ENCODE assay signal across 8 cellular contexts in the genomic region with DNA sequence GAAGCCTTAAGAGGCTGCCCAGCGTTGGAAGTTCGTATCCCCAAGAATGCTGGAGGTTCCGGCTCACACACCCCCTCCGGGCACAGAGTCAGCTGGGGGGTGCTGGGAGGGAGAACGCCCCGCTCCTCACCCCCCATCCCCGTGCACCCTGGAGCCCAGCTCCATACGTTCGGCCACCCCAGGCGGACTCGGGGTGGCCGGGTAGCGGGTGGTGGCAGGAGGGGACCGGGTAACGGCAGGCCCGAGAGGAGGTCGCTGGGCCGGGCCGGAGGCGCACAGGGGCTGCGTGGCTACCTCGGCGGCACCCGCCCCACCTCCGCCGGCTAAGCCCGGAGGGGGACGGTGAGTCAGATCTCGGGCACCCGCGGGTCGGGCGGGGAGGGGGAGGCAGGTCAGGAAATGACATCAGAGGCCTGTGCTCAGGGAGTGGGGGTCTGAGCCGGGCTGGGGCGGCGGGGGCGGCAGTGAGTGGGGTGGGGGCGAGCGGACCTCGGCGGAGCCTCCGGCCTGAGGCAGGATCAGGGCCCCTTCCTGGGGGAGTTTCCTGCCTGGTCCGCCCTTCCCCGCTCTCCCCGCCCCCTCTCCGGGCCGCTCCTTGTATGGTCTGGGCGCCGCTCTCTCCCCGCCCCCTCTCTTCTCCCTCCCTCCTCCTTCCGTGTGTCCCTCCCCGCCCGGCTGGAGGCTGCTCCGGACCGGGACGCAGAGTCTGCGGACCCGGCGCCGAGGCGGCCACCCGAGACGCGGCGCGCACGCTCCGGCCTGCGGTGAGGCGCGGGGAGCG. TPM values are rescaled to one million over a fixed set of nuclear protein-coding genes. Genes with fewer than 3 reads are reported as not detected.
DNase-seq lines count a peak whose midpoint lies in the region; ATAC-seq and TF ChIP-seq lines count a peak whose summit lies in the region.

A gene with protein sequence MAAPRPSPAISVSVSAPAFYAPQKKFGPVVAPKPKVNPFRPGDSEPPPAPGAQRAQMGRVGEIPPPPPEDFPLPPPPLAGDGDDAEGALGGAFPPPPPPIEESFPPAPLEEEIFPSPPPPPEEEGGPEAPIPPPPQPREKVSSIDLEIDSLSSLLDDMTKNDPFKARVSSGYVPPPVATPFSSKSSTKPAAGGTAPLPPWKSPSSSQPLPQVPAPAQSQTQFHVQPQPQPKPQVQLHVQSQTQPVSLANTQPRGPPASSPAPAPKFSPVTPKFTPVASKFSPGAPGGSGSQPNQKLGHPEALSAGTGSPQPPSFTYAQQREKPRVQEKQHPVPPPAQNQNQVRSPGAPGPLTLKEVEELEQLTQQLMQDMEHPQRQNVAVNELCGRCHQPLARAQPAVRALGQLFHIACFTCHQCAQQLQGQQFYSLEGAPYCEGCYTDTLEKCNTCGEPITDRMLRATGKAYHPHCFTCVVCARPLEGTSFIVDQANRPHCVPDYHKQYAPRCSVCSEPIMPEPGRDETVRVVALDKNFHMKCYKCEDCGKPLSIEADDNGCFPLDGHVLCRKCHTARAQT (plus strand): TSS at position 700 of the 781 bp plus-strand sequence. CDS start 227 bp downstream, outside the sequence.

- peak within 1 kb of the TSS; percentile 86 to 90 (median 89) for H3K4me3 ChIP-seq in fibroblast of lung (replicated peaks in 1 of 4; ENCODE audit: control extremely low read depth in 1 of 4, insufficient read depth in 1 of 4, low read depth in 3 of 4, low read length in 4 of 4)

- H3K79me2 ChIP-seq in fibroblast of lung (ENCODE audit: control insufficient read depth, insufficient read depth, low read length): peaks cover 56% of the 10 kb centered on the region

- H3K4me3 Mint-ChIP-seq in IgD-negative memory B cell (peak within 1 kb of the TSS; percentile 88 to 97 (median 96)), natural killer cell (peak within 1 kb of the TSS; percentile 92)
- H3K4me3 Mint-ChIP-seq in activated T-helper 17 cell treated with anti-CD3 and anti-CD28 coated beads, Interleukin-2, amount 50 U/mL, for 72 hours: peak within 1 kb of the TSS; percentile 98

- H3K9ac ChIP-seq in fibroblast of lung (ENCODE audit: insufficient read depth, low read length): peak within 1 kb of the TSS; percentile 96

- H2AFZ ChIP-seq in fibroblast of lung (ENCODE audit: low read length): no peak within 1 kb of the TSS

- H3K9me3 ChIP-seq in fibroblast of lung (ENCODE audit: control insufficient read depth, insufficient read depth, low read depth, low read length): no peaks in the 10 kb centered on the region

- peaks cover 18% of the 10 kb centered on the region for H3K36me3 ChIP-seq in fibroblast of lung (ENCODE audit: control insufficient read depth, insufficient read depth, low read length)

- H3K27ac Mint-ChIP-seq in IgD-negative memory B cell (peak within 1 kb of the TSS; percentile 92 to 96 (median 96)), natural killer cell (peak within 1 kb of the TSS; percentile 94 to 98)
- H3K27ac Mint-ChIP-seq in activated T-helper 17 cell treated with anti-CD3 and anti-CD28 coated beads, Interleukin-2, amount 50 U/mL, for 72 hours: peak within 1 kb of the TSS; percentile 97

- peak; percentile 97 for DNase-seq in DMS53 (lab: John Stamatoyannopoulos, UW)
- DNase-seq in RPMI8226: peak; percentile 84
- DNase-seq in fibroblast of lung (ENCODE audit: low read depth in 2 of 2): peak; percentile 96
- peak; percentile 85 for DNase-seq in natural killer cell
- DNase-seq in stimulated activated naive CD4-positive, alpha-beta T cell treated with Interleukin-2 at 50 U/mL for 16 hours (lab: John Stamatoyannopoulos, UW): peak; percentile 89

- intact Hi-C loops in natural killer cell (cut with micrococcal nuclease): loop anchor here (5.0 kb wide), 1 partner anchor 669 kb away; no protein-coding TSS in a partner anchor

- peaks cover 11 to 35% (median 16%) of the 10 kb centered on the region in 3 donors for H3K4me1 Mint-ChIP-seq in IgD-negative memory B cell
- peaks cover 22% of the 10 kb centered on the region for H3K4me1 Mint-ChIP-seq in activated T-helper 17 cell treated with anti-CD3 and anti-CD28 coated beads, Interleukin-2, amount 50 U/mL, for 72 hours
- peaks cover 39 to 51% of the 10 kb centered on the region in 2 donors for H3K4me1 Mint-ChIP-seq in natural killer cell

- H3K9me3 Mint-ChIP-seq in IgD-negative memory B cell (no peaks in the 10 kb centered on the region), natural killer cell (no peaks in the 10 kb centered on the region)
- no peaks in the 10 kb centered on the region for H3K9me3 Mint-ChIP-seq in activated T-helper 17 cell treated with anti-CD3 and anti-CD28 coated beads, Interleukin-2, amount 50 U/mL, for 72 hours

- H4K20me1 ChIP-seq in fibroblast of lung (ENCODE audit: control insufficient read depth, extremely low read depth, insufficient read depth, low read length): no peaks in the 10 kb centered on the region

- H3K27ac ChIP-seq in fibroblast of lung (ENCODE audit: insufficient read depth, low read length): peak within 1 kb of the TSS; percentile 98

- H3K27me3 ChIP-seq in fibroblast of lung (ENCODE audit: control insufficient read depth, insufficient read depth, low read length): no peaks in the 10 kb centered on the region

- peaks cover 11% of the 10 kb centered on the region for H3K4me1 ChIP-seq in fibroblast of lung (ENCODE audit: control insufficient read depth, extremely low read depth, insufficient read depth, low read length)

- peak within 1 kb of the TSS; percentile 95 for H3K4me2 ChIP-seq in fibroblast of lung (ENCODE audit: extremely low read depth, insufficient read depth, low read length)

- TF ChIP-seq CTCF in fibroblast of lung (conservative IDR thresholded peaks at IDR 0.05 in 1 of 2, IDR thresholded peaks at IDR 0.05 in 1 of 2; ENCODE audit: low read depth in 1 of 2, low read length in 2 of 2) (no peak), natural killer cell (IDR thresholded peaks at IDR 0.05) (no peak)

- peak; percentile 70 for ATAC-seq in GM21576 (IDR thresholded peaks at IDR 0.05; ENCODE audit: unreplicated experiment)
- peak; percentile 85 for ATAC-seq in activated T-helper 17 cell treated with anti-CD3 and anti-CD28 coated beads, Interleukin-2, amount 50 U/mL, for 72 hours (replicated peaks)
- peak; percentile 75 to 88 (median 78) for ATAC-seq in natural killer cell

- H3K27me3 Mint-ChIP-seq in IgD-negative memory B cell: no peaks in the 10 kb centered on the region
- H3K27me3 Mint-ChIP-seq in activated T-helper 17 cell treated with anti-CD3 and anti-CD28 coated beads, Interleukin-2, amount 50 U/mL, for 72 hours: no peaks in the 10 kb centered on the region
- no peaks in the 10 kb centered on the region for H3K27me3 Mint-ChIP-seq in natural killer cell (ENCODE audit: low read depth in 2 of 2)

- H3K36me3 Mint-ChIP-seq in IgD-negative memory B cell: no peaks in the 10 kb centered on the region
- H3K36me3 Mint-ChIP-seq in activated T-helper 17 cell treated with anti-CD3 and anti-CD28 coated beads, Interleukin-2, amount 50 U/mL, for 72 hours (ENCODE audit: low read depth): peaks cover 26% of the 10 kb centered on the region
- H3K36me3 Mint-ChIP-seq in natural killer cell: no peaks in the 10 kb centered on the region

RNA-seq across cellular contexts. Expression of the gene that starts here (rescaled TPM):
- 51.3 TPM for polyA plus RNA-seq in IgD-negative memory B cell
- total RNA-seq in activated T-helper 17 cell treated with anti-CD3 and anti-CD28 coated beads, Interleukin-2, amount 50 U/mL, for 72 hours: 100 to 1,000 TPM; 116 to 146 TPM
- 16.9 and 33.5 TPM in 2 replicates for total RNA-seq in fibroblast of lung
- 85.6 and 131 TPM in 2 replicates for polyA plus RNA-seq in fibroblast of lung
- 452 and 642 TPM in 2 replicates for polyA plus RNA-seq in fibroblast of lung (2012)
- polyA minus RNA-seq in fibroblast of lung (ENCODE audit: low replicate concordance): 1,191 and 1,574 TPM in 2 replicates
- 100 to 1,000 TPM; 168 to 219 (median 186) TPM for total RNA-seq in natural killer cell

Comparison
In these comparisons a context has a peak if more than half of its experiments do, and no peak if none do; other contexts are left out.
1. Peak in every context shown above with its lines: DNase-seq, ATAC-seq, H3K4me3 ChIP-seq and H3K27ac ChIP-seq.